21 cellular contexts compared by ENCODE assay signal in genomic region chr1:162687870-162688269, GRCh38. TPM values are rescaled to one million over a fixed set of nuclear protein-coding genes. Genes with fewer than 3 reads are reported as not detected.
DNase-seq lines count a peak whose midpoint lies in the region; ATAC-seq and TF ChIP-seq lines count a peak whose summit lies in the region.
"Had no signal": no experiment of that assay in that cellular context is flagged by ENCODE, and none has a peak within 500 bp of the region (broad histone marks: within the 10 kb centered on the region; RNA-seq: fewer than 3 reads in every experiment).

No MANE protein-coding gene starts in this region.

- intact Hi-C loops in adrenal gland (cut with DNase I): no loop called here

- peaks cover 7% of the 10 kb centered on the region for H3K4me1 Mint-ChIP-seq in activated T-cell treated with anti-CD3 and anti-CD28 coated beads, Interleukin-2, amount 50 U/mL, for 72 hours (ENCODE audit: low read depth)

- H3K9ac ChIP-seq in subcutaneous abdominal adipose tissue (ENCODE audit: low read length in 5 of 5): peak overlapping the region in 1 of 5 donors; percentile 29
- H3K9ac ChIP-seq: KMS-11 had no signal

- H3K4me1 ChIP-seq in adrenal gland (replicated peaks in 1 of 2): peaks cover 38 to 49% of the 10 kb centered on the region in 2 donors
- peaks cover 6 to 34% (median 31%) of the 10 kb centered on the region in 5 donors for H3K4me1 ChIP-seq in subcutaneous abdominal adipose tissue (ENCODE audit: control insufficient read depth in 5 of 5, insufficient read depth in 5 of 5, low read length in 5 of 5)
- H3K4me1 ChIP-seq: spleen had no signal

- peak in 1 of 2 donors; percentile 15 for DNase-seq in activated T-cell treated with anti-CD3 and anti-CD28 coated beads, Interleukin-2, amount 50 U/mL, for 72 hours
- no peak for DNase-seq in activated T-cell treated with anti-CD3 and anti-CD28 coated beads, Interleukin-2, amount 50 U/mL, for 1 hour
- DNase-seq in adrenal gland (peak in 2 of 7 donors; percentile 48 to 67), iris pigment epithelial cell (ENCODE audit: low read depth) (peak; percentile 53), NCI-H2081 (lab: John Stamatoyannopoulos, UW) (no peak), KBM-7 (no peak), hippocampal formation (lab: John Stamatoyannopoulos, UW) (no peak)
- DNase-seq: ACHN; DMS53; effector memory CD4-positive, alpha-beta T cell; NCI-H1105; NCI-H526; spleen; thyroid gland; WERI-Rb-1 had no signal

- TF ChIP-seq CTCF in adrenal gland (IDR thresholded peaks at IDR 0.05): no peak

- H3K9me3 ChIP-seq in adrenal gland (replicated peaks in 1 of 3): no peaks in the 10 kb centered on the region
- H3K9me3 ChIP-seq in subcutaneous abdominal adipose tissue (ENCODE audit: control insufficient read depth in 5 of 5, low read length in 5 of 5): no peaks in the 10 kb centered on the region
- H3K9me3 ChIP-seq: spleen, thyroid gland had no signal

- H3K27ac ChIP-seq in adrenal gland (peak overlapping the region; percentile 41 to 93 (median 73)), subcutaneous abdominal adipose tissue (ENCODE audit: low read depth, low read length) (peak overlapping the region; percentile 92)
- H3K27ac ChIP-seq: C4-2B, cardiac muscle cell, KMS-11, spleen, thyroid gland, WERI-Rb-1 had no signal

- no peaks in the 10 kb centered on the region for H3K9me3 Mint-ChIP-seq in activated T-cell treated with anti-CD3 and anti-CD28 coated beads, Interleukin-2, amount 50 U/mL, for 72 hours
- H3K9me3 Mint-ChIP-seq: memory B cell; natural killer cell treated with Interleukin-12 subunit alpha and Interleukin-12 subunit beta and Interleukin-15 and Interleukin-18, amount 100 ng/mL, for 72 hours had no signal

- in situ Hi-C loops in KBM-7 (cut with MboI; ENCODE audit: low pct_unique_long_range_greater_than_20kb, low sequenced_read_pairs): no loop called here

- no peaks in the 10 kb centered on the region for H3K36me3 ChIP-seq in adrenal gland (replicated peaks in 1 of 2)
- H3K36me3 ChIP-seq in subcutaneous abdominal adipose tissue (ENCODE audit: control insufficient read depth in 5 of 5, insufficient read depth in 5 of 5, low read length in 5 of 5): no peaks in the 10 kb centered on the region
- H3K36me3 ChIP-seq: cardiac muscle cell, spleen, thyroid gland, WERI-Rb-1 had no signal

- TF ChIP-seq POLR2A in adrenal gland (IDR thresholded peaks at IDR 0.05): no peak

- H3K36me3 Mint-ChIP-seq in activated T-cell treated with anti-CD3 and anti-CD28 coated beads, Interleukin-2, amount 50 U/mL, for 72 hours (ENCODE audit: insufficient read depth in 2 of 2): no peaks in the 10 kb centered on the region
- H3K36me3 Mint-ChIP-seq: natural killer cell treated with Interleukin-12 subunit alpha and Interleukin-12 subunit beta and Interleukin-15 and Interleukin-18, amount 100 ng/mL, for 72 hours had no signal

- no peaks in the 10 kb centered on the region for H3K27me3 ChIP-seq in adrenal gland
- no peaks in the 10 kb centered on the region for H3K27me3 ChIP-seq in subcutaneous abdominal adipose tissue (ENCODE audit: control insufficient read depth in 5 of 5, insufficient read depth in 4 of 5, low read length in 5 of 5)
- H3K27me3 ChIP-seq: cardiac muscle cell, spleen, thyroid gland had no signal

- peaks cover 13% of the 10 kb centered on the region for H3K27me3 Mint-ChIP-seq in activated T-cell treated with anti-CD3 and anti-CD28 coated beads, Interleukin-2, amount 50 U/mL, for 72 hours (ENCODE audit: low read depth)

- H3K4me3 ChIP-seq in adrenal gland (no peak overlapping the region), subcutaneous abdominal adipose tissue (ENCODE audit: low read depth in 1 of 5, low read length in 5 of 5) (no peak overlapping the region)
- H3K4me3 ChIP-seq: cardiac muscle cell, spleen, thyroid gland had no signal

- ATAC-seq in activated T-cell treated with anti-CD3 and anti-CD28 coated beads, Interleukin-2, amount 50 U/mL, for 72 hours (replicated peaks in 1 of 2): peak; percentile 73 to 81
- ATAC-seq: natural killer cell treated with Interleukin-12 subunit alpha and Interleukin-12 subunit beta and Interleukin-15 and Interleukin-18, amount 100 ng/mL, for 72 hours had no signal

- no peak overlapping the region for H3K4me3 Mint-ChIP-seq in activated T-cell treated with anti-CD3 and anti-CD28 coated beads, Interleukin-2, amount 50 U/mL, for 72 hours
- H3K4me3 Mint-ChIP-seq: memory B cell; natural killer cell treated with Interleukin-12 subunit alpha and Interleukin-12 subunit beta and Interleukin-15 and Interleukin-18, amount 100 ng/mL, for 72 hours had no signal

- whole genome bisulfite sequencing in adrenal gland, 4 donors: 56 to 73% (median 70%) methylated on average over 6 of the region's 6 CpGs

- H3K27ac Mint-ChIP-seq in activated T-cell treated with anti-CD3 and anti-CD28 coated beads, Interleukin-2, amount 50 U/mL, for 72 hours: no peak overlapping the region
- H3K27ac Mint-ChIP-seq: memory B cell; natural killer cell treated with Interleukin-12 subunit alpha and Interleukin-12 subunit beta and Interleukin-15 and Interleukin-18, amount 100 ng/mL, for 72 hours had no signal

RNA-seq across cellular contexts. Expression of gene DDR2, which starts 55.6 kb away (rescaled TPM):
- total RNA-seq in activated T-cell treated with anti-CD3 and anti-CD28 coated beads, Interleukin-2, amount 50 U/mL, for 72 hours: under 1 TPM; 0.17 to 0.25 TPM
- 100 to 1,000 TPM; 214 to 349 (median 254) TPM for total RNA-seq in adrenal gland
- 100 to 1,000 TPM in 1 of 3 donors, 10 to 100 TPM in 2; 15.1 to 127 (median 34.2) TPM for polyA plus RNA-seq in adrenal gland

Comparison
In these comparisons a context has a peak if more than half of its experiments do, and no peak if none do; other contexts are left out.
1. RNA of gene DDR2, which starts 55.6 kb away (total RNA-seq): 214 to 349 TPM in adrenal gland; 0.17 to 0.25 TPM in activated T-cell treated with anti-CD3 and anti-CD28 coated beads, Interleukin-2, amount 50 U/mL, for 72 hours; every median in the first group is over 100 times any median in the second.